ENCODE assay signal across 23 cellular contexts in genomic region chr14:87102979-87103378, GRCh38.
A peak's percentile ranks its signal among the peaks of the same experiment; 100 is the strongest.
DNase-seq lines count a peak whose midpoint lies in the region; ATAC-seq and TF ChIP-seq lines count a peak whose summit lies in the region.
"Had no signal": no experiment of that assay in that cellular context is flagged by ENCODE, and none has a peak within 500 bp of the region (broad histone marks: within the 10 kb centered on the region; RNA-seq: fewer than 3 reads in every experiment).

No MANE protein-coding gene starts in this region.

- H3K4me1 ChIP-seq in IMR-90 (ENCODE audit: control insufficient read depth, insufficient read depth, low read length) (peaks cover 7% of the 10 kb centered on the region; the same call in 1 of the 2 replicates), esophagus muscularis mucosa (no peaks in the 10 kb centered on the region), SJCRH30 (peaks cover under 1% of the 10 kb centered on the region; the same call in 1 of the 2 replicates)
- H3K4me1 ChIP-seq: A549, Caco-2, SJSA1 had no signal

- H3K27me3 Mint-ChIP-seq in stimulated activated naive B cell treated with anti-CD40 and anti-IgM and Interleukin-4, amounts not matched to agents 10 μg/mL and 1 μg/mL and 100 μg/mL, for 72 hours, result no peaks in the 10 kb centered on the region
- H3K27me3 Mint-ChIP-seq: CD4-positive, CD25-positive, alpha-beta regulatory T cell had no signal

- in situ Hi-C loops in IMR-90 (cut with MboI; ENCODE audit: low sequenced_read_pairs), result no loop called here

- H3K14ac ChIP-seq in IMR-90 (replicated peaks; ENCODE audit: low read depth, low read length), result peak overlapping the region; percentile 77

- no peak overlapping the region; the same call in 1 of the 2 replicates for H3K4me2 ChIP-seq in IMR-90 (ENCODE audit: low read depth, low read length)
- H3K4me2 ChIP-seq: A549 had no signal

- TF ChIP-seq CTCF in IMR-90 (conservative IDR thresholded peaks at IDR 0.05; ENCODE audit: low read depth, low read length), result no peak
- TF ChIP-seq CTCF in epithelial cell of esophagus (IDR thresholded peaks at IDR 0.05; ENCODE audit: insufficient read depth, low read depth, low read length, missing control alignments), result no peak
- TF ChIP-seq CTCF in foreskin fibroblast (IDR thresholded peaks at IDR 0.05; ENCODE audit: low read depth, low read length), result no peak
- TF ChIP-seq CTCF in esophagus muscularis mucosa (IDR thresholded peaks at IDR 0.05), result no peak

- no peaks in the 10 kb centered on the region for H3K36me3 ChIP-seq in IMR-90 (ENCODE audit: control insufficient read depth, insufficient read depth, low read length)
- H3K36me3 ChIP-seq in esophagus muscularis mucosa, result no peaks in the 10 kb centered on the region
- H3K36me3 ChIP-seq in SJCRH30, result no peaks in the 10 kb centered on the region
- H3K36me3 ChIP-seq: SJSA1 had no signal

- H3K27ac ChIP-seq in IMR-90 (ENCODE audit: insufficient read depth, low read length) (no peak overlapping the region), esophagus muscularis mucosa (replicated peaks in 1 of 4) (no peak overlapping the region), SJCRH30 (no peak overlapping the region)
- H3K27ac ChIP-seq: A549, HL-60, RWPE1, SJSA1 had no signal

- peak overlapping the region; percentile 6 to 40; a peak in 1 of 4 replicates for H4K8ac ChIP-seq in IMR-90 (ENCODE audit: low read depth in 2 of 2, low read length in 2 of 2)

- no peak overlapping the region for H2AFZ ChIP-seq in IMR-90 (replicated peaks; ENCODE audit: low read length, poor library complexity)

- no peak overlapping the region for H3K4me3 Mint-ChIP-seq in stimulated activated naive B cell treated with anti-CD40 and anti-IgM and Interleukin-4, amounts not matched to agents 10 μg/mL and 1 μg/mL and 100 μg/mL, for 72 hours
- H3K4me3 Mint-ChIP-seq: CD4-positive, CD25-positive, alpha-beta regulatory T cell had no signal

- H2BK5ac ChIP-seq in IMR-90 (ENCODE audit: low read depth, low read length, poor library complexity, severe bottlenecking), result peak overlapping the region; percentile 1

- intact Hi-C loops in IMR-90 (cut with micrococcal nuclease) (no loop called here), esophagus muscularis mucosa (cut with DNase I) (no loop called here)

- H3K27me3 ChIP-seq in IMR-90 (ENCODE audit: control insufficient read depth, insufficient read depth, low read length) (no peaks in the 10 kb centered on the region), esophagus muscularis mucosa (no peaks in the 10 kb centered on the region), SJCRH30 (no peaks in the 10 kb centered on the region)
- H3K27me3 ChIP-seq: SJSA1 had no signal

- TF ChIP-seq EP300 in esophagus muscularis mucosa (IDR thresholded peaks at IDR 0.05), result no peak

- H2BK120ac ChIP-seq in IMR-90 (ENCODE audit: low read depth, low read length), result peak overlapping the region; percentile 75

- no peaks in the 10 kb centered on the region for H3K4me1 Mint-ChIP-seq in stimulated activated naive B cell treated with anti-CD40 and anti-IgM and Interleukin-4, amounts not matched to agents 10 μg/mL and 1 μg/mL and 100 μg/mL, for 72 hours
- H3K4me1 Mint-ChIP-seq: CD4-positive, CD25-positive, alpha-beta regulatory T cell had no signal

- peak overlapping the region; percentile 78; the same call in 1 of the 2 replicates for H3K18ac ChIP-seq in IMR-90 (ENCODE audit: low read depth, low read length)

- H3K56ac ChIP-seq in IMR-90 (ENCODE audit: extremely low read depth, insufficient read depth, low read length), result no peak overlapping the region

- no peak overlapping the region for H2AK9ac ChIP-seq in IMR-90 (replicated peaks; ENCODE audit: low read depth, low read length, poor library complexity)

- peak overlapping the region; percentile 87; the same call in 2 of the 3 replicates for H2BK15ac ChIP-seq in IMR-90 (ENCODE audit: low read depth, low read length)

- POLR2A ChIA-PET in IMR-90 (lab: Charles Lee; ENCODE audit: unreplicated experiment), result no interaction called here

- no peaks in the 10 kb centered on the region for H4K20me1 ChIP-seq in IMR-90 (ENCODE audit: insufficient read depth, low read length)

- H3K9me3 ChIP-seq in IMR-90 (ENCODE audit: control insufficient read depth, insufficient read depth, low read length) (no peaks in the 10 kb centered on the region), esophagus muscularis mucosa (no peaks in the 10 kb centered on the region), SJCRH30 (replicated peaks) (no peaks in the 10 kb centered on the region)
- H3K9me3 ChIP-seq: A549, Caco-2, SJSA1 had no signal

- BruUV-seq in IMR-90 (replicated peaks; lab: Mats Ljungman, UMichigan), result no TSS peak

- ATAC-seq in IMR-90 (ENCODE audit: low read depth), result peak; percentile 53
- ATAC-seq in stimulated activated naive B cell treated with anti-CD40 and anti-IgM and Interleukin-4, amounts not matched to agents 10 μg/mL and 1 μg/mL and 100 μg/mL, for 72 hours (replicated peaks), result no peak
- ATAC-seq: A549, HCT116, K562, PC-3 had no signal

- DNase-seq in A172 (ENCODE audit: low spot score) (peak; percentile 41), IMR-90 (peak; percentile 11), epithelial cell of esophagus (ENCODE audit: low read depth) (peak; percentile 22), foreskin fibroblast (peak; percentile 10 to 54), esophagus muscularis mucosa (ENCODE audit: extremely low spot score) (no peak), SIG-M5 treated with dmso at 0.1 percent for 504 hours (lab: John Stamatoyannopoulos, UW; ENCODE audit: unreplicated experiment) (no peak), SJCRH30 (no peak)
- DNase-seq in stimulated activated naive B cell treated with anti-CD40 and anti-IgM and Interleukin-4, amounts not matched to agents 10 μg/mL and 1 μg/mL and 100 μg/mL, for 72 hours, result no peak
- DNase-seq: AML-193; Caco-2; CD4-positive, CD25-positive, alpha-beta regulatory T cell; DMS79; NCI-H1092; NCI-H146; NCI-H2081; NCI-H774; PC-3 had no signal

- H3K4ac ChIP-seq in IMR-90 (ENCODE audit: low read depth, low read length), result peak overlapping the region; percentile 52; the same call in 1 of the 2 replicates

- H3K9me1 ChIP-seq in IMR-90 (ENCODE audit: insufficient read depth, low read length), result no peaks in the 10 kb centered on the region

- WGBS in IMR-90 (ENCODE audit: extremely low coverage in 2 of 2, insufficient read length in 1 of 2), 2 experiments, result no CpG with 5 or more reads among the region's 2 CpGs
- WGBS in esophagus muscularis mucosa, result 60% methylated on average over 2 of the region's 2 CpGs

- H4K5ac ChIP-seq in IMR-90 (ENCODE audit: low read depth, low read length), result no peak overlapping the region

- dilution Hi-C loops in IMR-90 (cut with HindIII; ENCODE audit: low sequenced_read_pairs, unreplicated experiment), result no loop called here

- H3K9me3 Mint-ChIP-seq in stimulated activated naive B cell treated with anti-CD40 and anti-IgM and Interleukin-4, amounts not matched to agents 10 μg/mL and 1 μg/mL and 100 μg/mL, for 72 hours, result peaks cover 0 to 2% of the 10 kb centered on the region in 2 donors

- CTCF ChIA-PET in IMR-90 (lab: Yijun Ruan, JAX), result interaction anchor here (0.8 kb wide), 1 partner anchor 11 kb away, joined by 3 read pairs; no protein-coding TSS in a partner anchor

- 0 out of 2 replicates have a peak overlapping the region, but pooled peaks have one; percentile 5 for H4K91ac ChIP-seq in IMR-90 (ENCODE audit: insufficient read depth, low read depth, low read length)

- H3K27ac Mint-ChIP-seq in stimulated activated naive B cell treated with anti-CD40 and anti-IgM and Interleukin-4, amounts not matched to agents 10 μg/mL and 1 μg/mL and 100 μg/mL, for 72 hours, result no peak overlapping the region
- H3K27ac Mint-ChIP-seq: CD4-positive, CD25-positive, alpha-beta regulatory T cell had no signal

- H3K23ac ChIP-seq in IMR-90 (ENCODE audit: low read depth, low read length), result 0 out of 2 replicates have a peak overlapping the region, but pooled peaks have one; percentile 42

- TF ChIP-seq RAD21 in IMR-90 (IDR thresholded peaks at IDR 0.05; ENCODE audit: low read length), result no peak

- H3K4me3 ChIP-seq in IMR-90 (ENCODE audit: insufficient read depth, low read depth, low read length) (no peak overlapping the region), epithelial cell of esophagus (ENCODE audit: low read length) (no peak overlapping the region), foreskin fibroblast (ENCODE audit: low read depth in 1 of 2, low read length in 2 of 2) (no peak overlapping the region), esophagus muscularis mucosa (no peak overlapping the region), SJCRH30 (no peak overlapping the region)
- H3K4me3 ChIP-seq: A549, K562, SJSA1 had no signal

- no peak overlapping the region for H3K9ac ChIP-seq in IMR-90 (ENCODE audit: low read depth, low read length)

- TF ChIP-seq POLR2A in IMR-90 (IDR thresholded peaks at IDR 0.05; ENCODE audit: low read depth, low read length), result no peak
- no peak for TF ChIP-seq POLR2A in esophagus muscularis mucosa (IDR thresholded peaks at IDR 0.05; ENCODE audit: low read depth)

- no peaks in the 10 kb centered on the region for H3K36me3 Mint-ChIP-seq in stimulated activated naive B cell treated with anti-CD40 and anti-IgM and Interleukin-4, amounts not matched to agents 10 μg/mL and 1 μg/mL and 100 μg/mL, for 72 hours
- H3K36me3 Mint-ChIP-seq: CD4-positive, CD25-positive, alpha-beta regulatory T cell had no signal

- peak overlapping the region; percentile 81; the same call in 1 of the 2 replicates for H2BK20ac ChIP-seq in IMR-90 (ENCODE audit: low read depth, low read length)

- H2AK5ac ChIP-seq in IMR-90 (ENCODE audit: low read depth, low read length), result peak overlapping the region; percentile 38; the same call in 1 of the 2 replicates

- H3K79me1 ChIP-seq in IMR-90 (ENCODE audit: low read depth in 1 of 2, low read length in 2 of 2), result no peaks in the 10 kb centered on the region

TF ChIP-seq in IMR-90, 13 proteins besides CTCF, POLR2A, EP300 and RAD21:
- TF ChIP-seq SMC3 (IDR thresholded peaks at IDR 0.05; ENCODE audit: low read depth, low read length), result no peak
- TF ChIP-seq CEBPB (IDR thresholded peaks at IDR 0.05; ENCODE audit: low read depth, low read length), result no peak
- TF ChIP-seq MAFK (IDR thresholded peaks at IDR 0.05; ENCODE audit: low read depth, low read length), result no peak
- TF ChIP-seq RFX5 (IDR thresholded peaks at IDR 0.05; ENCODE audit: low read depth, low read length), result no peak
- TF ChIP-seq NFE2L2 (IDR thresholded peaks at IDR 0.05; ENCODE audit: low read depth, low read length), result no peak
- TF ChIP-seq, protein P1, sequence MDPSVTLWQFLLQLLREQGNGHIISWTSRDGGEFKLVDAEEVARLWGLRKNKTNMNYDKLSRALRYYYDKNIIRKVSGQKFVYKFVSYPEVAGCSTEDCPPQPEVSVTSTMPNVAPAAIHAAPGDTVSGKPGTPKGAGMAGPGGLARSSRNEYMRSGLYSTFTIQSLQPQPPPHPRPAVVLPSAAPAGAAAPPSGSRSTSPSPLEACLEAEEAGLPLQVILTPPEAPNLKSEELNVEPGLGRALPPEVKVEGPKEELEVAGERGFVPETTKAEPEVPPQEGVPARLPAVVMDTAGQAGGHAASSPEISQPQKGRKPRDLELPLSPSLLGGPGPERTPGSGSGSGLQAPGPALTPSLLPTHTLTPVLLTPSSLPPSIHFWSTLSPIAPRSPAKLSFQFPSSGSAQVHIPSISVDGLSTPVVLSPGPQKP (IDR thresholded peaks at IDR 0.05; ENCODE audit: borderline replicate concordance, low read depth, low read length), result no peak

Comparison
In these comparisons a context has a peak if more than half of its experiments do, and no peak if none do; other contexts are left out.
1. DNase-seq: peak in A172 (single experiment), IMR-90 (single experiment), epithelial cell of esophagus (single experiment) and foreskin fibroblast (2 of 2); none in stimulated activated naive B cell treated with anti-CD40 and anti-IgM and Interleukin-4, amounts not matched to agents 10 μg/mL and 1 μg/mL and 100 μg/mL, for 72 hours (single experiment), esophagus muscularis mucosa (single experiment), SIG-M5 treated with dmso at 0.1 percent for 504 hours (single experiment) and SJCRH30 (0 of 2).